13 cellular contexts compared by ENCODE assay signal in genomic region chr3:133938770-133939495, GRCh38. TPM values are rescaled to one million over a fixed set of nuclear protein-coding genes. Genes with fewer than 3 reads are reported as not detected.
DNase-seq lines count a peak whose midpoint lies in the region; ATAC-seq, FAIRE-seq and TF ChIP-seq lines count a peak whose summit lies in the region.
"Had no signal": no experiment of that assay in that cellular context is flagged by ENCODE, and none has a peak within 500 bp of the region (broad histone marks: within the 10 kb centered on the region; RNA-seq: fewer than 3 reads in every experiment).

No MANE protein-coding gene starts in this region.

- H3K27me3 Mint-ChIP-seq in CD8-positive, alpha-beta memory T cell = peaks cover 4 to 19% of the 10 kb centered on the region in 2 donors

- no peak for ATAC-seq in GM19397 (IDR thresholded peaks at IDR 0.05; ENCODE audit: unreplicated experiment)

- no peak overlapping the region for H2AFZ ChIP-seq in neuronal stem cell (ENCODE audit: low read length)

- peaks cover 0 to 34% (median 0%) of the 10 kb centered on the region in 3 experiments for H3K27me3 ChIP-seq in neuronal stem cell (ENCODE audit: control insufficient read depth in 3 of 3, insufficient read depth in 3 of 3, low read depth in 1 of 3, low read length in 3 of 3)
- H3K27me3 ChIP-seq in CD8-positive, alpha-beta memory T cell (ENCODE audit: insufficient read depth, low read length, poor library complexity, severe bottlenecking) = no peaks in the 10 kb centered on the region

- H3K79me1 ChIP-seq in neuronal stem cell (ENCODE audit: low read depth, low read length) = no peaks in the 10 kb centered on the region

- no peaks in the 10 kb centered on the region for H3K36me3 ChIP-seq in neuronal stem cell (replicated peaks in 1 of 2; ENCODE audit: control insufficient read depth in 2 of 2, insufficient read depth in 2 of 2, low read length in 2 of 2)
- no peaks in the 10 kb centered on the region for H3K36me3 ChIP-seq in CD8-positive, alpha-beta memory T cell (ENCODE audit: insufficient read depth, low read length)

- no peak overlapping the region for H3K14ac ChIP-seq in neuronal stem cell (ENCODE audit: low read length)

- H2BK12ac ChIP-seq in neuronal stem cell (ENCODE audit: low read length) = no peak overlapping the region

- H3K4me2 ChIP-seq in neuronal stem cell (ENCODE audit: insufficient read depth, low read length, poor library complexity, severe bottlenecking) = no peak overlapping the region

- H3K27ac ChIP-seq in cingulate gyrus (ENCODE audit: low read depth, low read length) = peak overlapping the region; percentile 54
- H3K27ac ChIP-seq in neuronal stem cell (replicated peaks; ENCODE audit: low read length) = no peak overlapping the region
- H3K27ac ChIP-seq in CD8-positive, alpha-beta memory T cell (ENCODE audit: low read depth, low read length) = no peak overlapping the region

- H2BK15ac ChIP-seq in neuronal stem cell (ENCODE audit: low read length) = no peak overlapping the region

- H3K4me1 Mint-ChIP-seq in CD8-positive, alpha-beta memory T cell = peaks cover 4 to 6% (median 4%) of the 10 kb centered on the region in 3 donors

- no peak overlapping the region for H3K4ac ChIP-seq in neuronal stem cell (ENCODE audit: low read length)

- H4K91ac ChIP-seq in neuronal stem cell (ENCODE audit: low read depth, low read length, poor library complexity) = peak overlapping the region; percentile 16

- peak overlapping the region; percentile 67 for H3K18ac ChIP-seq in neuronal stem cell (ENCODE audit: low read length)

- H3K9ac ChIP-seq in neuronal stem cell (ENCODE audit: low read depth, low read length, poor library complexity) = no peak overlapping the region

- H3K9me3 ChIP-seq in neuronal stem cell (replicated peaks in 1 of 2; ENCODE audit: control insufficient read depth in 2 of 2, insufficient read depth in 1 of 2, low read depth in 1 of 2, low read length in 2 of 2) = no peaks in the 10 kb centered on the region
- H3K9me3 ChIP-seq in CD8-positive, alpha-beta memory T cell (ENCODE audit: low read length) = no peaks in the 10 kb centered on the region

- WGBS in neuronal stem cell (ENCODE audit: extremely low coverage in 2 of 2, insufficient read length in 2 of 2, insufficient replicate concordance in 1 of 2), 2 donors = no CpG with 5 or more reads among the region's 2 CpGs

- TF ChIP-seq POLR2A in NB4 (IDR thresholded peaks at IDR 0.05; ENCODE audit: extremely low read depth, insufficient read length) = no peak

- H3K27ac Mint-ChIP-seq in CD8-positive, alpha-beta memory T cell = no peak overlapping the region
- H3K27ac Mint-ChIP-seq: T-helper 2 cell treated with Interferon-gamma antibody and Interleukin-4, amounts not matched to agents 5 μg/mL and 100 μg/mL, for 36 hours had no signal

- no peak overlapping the region for H4K8ac ChIP-seq in neuronal stem cell (ENCODE audit: low read depth, low read length)

- H3K4me1 ChIP-seq in neuronal stem cell (ENCODE audit: control insufficient read depth in 2 of 2, insufficient read depth in 1 of 2, low read depth in 1 of 2, low read length in 2 of 2) = no peaks in the 10 kb centered on the region
- no peaks in the 10 kb centered on the region for H3K4me1 ChIP-seq in CD8-positive, alpha-beta memory T cell (ENCODE audit: insufficient read depth, low read length)

- no peak overlapping the region for H3K4me3 Mint-ChIP-seq in CD8-positive, alpha-beta memory T cell
- H3K4me3 Mint-ChIP-seq: T-helper 2 cell treated with Interferon-gamma antibody and Interleukin-4, amounts not matched to agents 5 μg/mL and 100 μg/mL, for 36 hours had no signal

- no peak for DNase-seq in D721Med (ENCODE audit: insufficient read length, low spot score)
- peak; percentile 55 for DNase-seq in NB4 (ENCODE audit: low read depth)
- DNase-seq in neuronal stem cell (ENCODE audit: low spot score) = no peak
- no peak for DNase-seq in NCI-H2081 treated with DMSO at 0.1 percent for 48 hours (lab: John Stamatoyannopoulos, UW)
- no peak for DNase-seq in CD8-positive, alpha-beta memory T cell
- DNase-seq in SHP77 treated with DMSO at 0.1 percent for 48 hours (lab: John Stamatoyannopoulos, UW) = no peak
- DNase-seq: activated T-cell treated with anti-CD3 and anti-CD28 coated beads for 4 hours, left cardiac atrium, NCI-H1417 treated with DMSO at 0.1 percent for 48 hours had no signal

- peaks cover 0 to 2% (median 0%) of the 10 kb centered on the region in 3 donors for H3K36me3 Mint-ChIP-seq in CD8-positive, alpha-beta memory T cell

- FAIRE-seq in D721Med (lab: Jason Lieb, UNC) = no peak
- FAIRE-seq: GM12892 had no signal

- H2BK120ac ChIP-seq in neuronal stem cell (ENCODE audit: low read depth, low read length) = no peak overlapping the region

- no peak overlapping the region for H3K4me3 ChIP-seq in NB4 (ENCODE audit: low read depth, low read length)
- H3K4me3 ChIP-seq in neuronal stem cell (ENCODE audit: low read length in 2 of 2) = no peak overlapping the region
- H3K4me3 ChIP-seq in CD8-positive, alpha-beta memory T cell (ENCODE audit: low read length) = no peak overlapping the region

- POLR2A ChIA-PET in CD8-positive, alpha-beta memory T cell (lab: Charles Lee) = no interaction called here

- peak overlapping the region; percentile 29 for H2AK5ac ChIP-seq in neuronal stem cell (ENCODE audit: low read depth, low read length)

- CTCF ChIA-PET in CD8-positive, alpha-beta memory T cell (lab: Charles Lee) = no interaction called here

- TF ChIP-seq CTCF in D721Med (IDR thresholded peaks at IDR 0.05; ENCODE audit: insufficient read depth, missing control alignments) = peak; percentile 22
- TF ChIP-seq CTCF in NB4 (IDR thresholded peaks at IDR 0.05; ENCODE audit: low read depth, low read length) = no peak

- no peak overlapping the region for H2BK5ac ChIP-seq in neuronal stem cell (ENCODE audit: low read length)

- H3K23ac ChIP-seq in neuronal stem cell (ENCODE audit: low read depth, low read length, poor library complexity) = no peak overlapping the region

- H3K9me3 Mint-ChIP-seq in CD8-positive, alpha-beta memory T cell = no peaks in the 10 kb centered on the region
- H3K9me3 Mint-ChIP-seq: T-helper 2 cell treated with Interferon-gamma antibody and Interleukin-4, amounts not matched to agents 5 μg/mL and 100 μg/mL, for 36 hours had no signal

RNA-seq across cellular contexts. Expression of gene RAB6B, which starts 43.3 kb away (rescaled TPM):
- 18.7 TPM for polyA plus RNA-seq in neuronal stem cell (2013, experiment 1 of 2)
- polyA plus RNA-seq in neuronal stem cell (2013, experiment 2 of 2) = 19.0 TPM
- under 1 TPM; 0.24 to 0.73 TPM for total RNA-seq in CD8-positive, alpha-beta memory T cell
- polyA plus RNA-seq in CD8-positive, alpha-beta memory T cell = 1.7 TPM
